In genomic region chr4:140330311-140330900, GRCh38 we compare ENCODE assay signal across 8 cellular contexts. TPM values are rescaled to one million over a fixed set of nuclear protein-coding genes. Genes with fewer than 3 reads are reported as not detected.
A peak's percentile ranks its signal among the peaks of the same experiment; 100 is the strongest.
DNase-seq lines count a peak whose midpoint lies in the region; ATAC-seq, FAIRE-seq and TF ChIP-seq lines count a peak whose summit lies in the region.

No MANE protein-coding gene starts in this region.

- 81% methylated on average over 1 of the region's 1 CpG for WGBS in prostate gland

- H3K36me3 ChIP-seq in prostate gland = no peaks in the 10 kb centered on the region

- peaks cover 5% of the 10 kb centered on the region for H3K4me1 Mint-ChIP-seq in activated naive CD4-positive, alpha-beta T cell treated with anti-CD3 and anti-CD28 coated beads, Interleukin-2, amount 10 ng/mL, durations not matched to agents 7 days and 5 days

- intact Hi-C loops in prostate gland (cut with DNase I) = no loop called here

- TF ChIP-seq POLR2A in prostate gland (IDR thresholded peaks at IDR 0.05) = no peak
- no peak for TF ChIP-seq POLR2A in GM12892 (IDR thresholded peaks at IDR 0.05; ENCODE audit: low read depth, low read length)

- peak; percentile 57 for TF ChIP-seq CTCF in epithelial cell of esophagus (IDR thresholded peaks at IDR 0.05; ENCODE audit: insufficient read depth, low read depth, low read length, missing control alignments)
- TF ChIP-seq CTCF in prostate gland (IDR thresholded peaks at IDR 0.05) = peak in 3 of 4 experiments; percentile 27 to 64 (median 54)

- no peaks in the 10 kb centered on the region for H3K36me3 Mint-ChIP-seq in activated naive CD4-positive, alpha-beta T cell treated with anti-CD3 and anti-CD28 coated beads, Interleukin-2, amount 10 ng/mL, durations not matched to agents 7 days and 5 days

- H3K4me3 Mint-ChIP-seq in activated naive CD4-positive, alpha-beta T cell treated with anti-CD3 and anti-CD28 coated beads, Interleukin-2, amount 10 ng/mL, durations not matched to agents 7 days and 5 days = no peak overlapping the region

- H3K9me3 Mint-ChIP-seq in activated naive CD4-positive, alpha-beta T cell treated with anti-CD3 and anti-CD28 coated beads, Interleukin-2, amount 10 ng/mL, durations not matched to agents 7 days and 5 days = no peaks in the 10 kb centered on the region

- H3K4me3 ChIP-seq in epithelial cell of esophagus (ENCODE audit: low read length) (no peak overlapping the region), prostate gland (no peak overlapping the region)

- no peak overlapping the region for H3K27ac Mint-ChIP-seq in activated naive CD4-positive, alpha-beta T cell treated with anti-CD3 and anti-CD28 coated beads, Interleukin-2, amount 10 ng/mL, durations not matched to agents 7 days and 5 days

- ATAC-seq in HG03196 (IDR thresholded peaks at IDR 0.05; ENCODE audit: unreplicated experiment) = no peak

- peak; percentile 29 for FAIRE-seq in GM18507 (lab: Jason Lieb, UNC)
- FAIRE-seq in GM12892 (lab: Jason Lieb, UNC) = no peak

- CTCF ChIA-PET in activated naive CD4-positive, alpha-beta T cell treated with anti-CD3 and anti-CD28 coated beads, Interleukin-2, amount 10 ng/mL, durations not matched to agents 7 days and 5 days (lab: Charles Lee) = interaction anchor here (0.8 to 3.9 kb wide), 9 partner anchors 15 to 582 kb away, joined by 3 to 17 read pairs (median 4); no protein-coding TSS in a partner anchor

- H3K27me3 Mint-ChIP-seq in activated naive CD4-positive, alpha-beta T cell treated with anti-CD3 and anti-CD28 coated beads, Interleukin-2, amount 10 ng/mL, durations not matched to agents 7 days and 5 days = no peaks in the 10 kb centered on the region

- no peaks in the 10 kb centered on the region for H3K4me1 ChIP-seq in prostate gland (replicated peaks)

- no peaks in the 10 kb centered on the region for H3K9me3 ChIP-seq in prostate gland

- H3K27me3 ChIP-seq in prostate gland (replicated peaks; ENCODE audit: insufficient read depth) = no peaks in the 10 kb centered on the region

- H3K27ac ChIP-seq in prostate gland = no peak overlapping the region

- DNase-seq in GM18507 (ENCODE audit: extremely low spot score, insufficient read length, low read depth) = no peak
- DNase-seq in NCI-H69 (lab: John Stamatoyannopoulos, UW) = peak; percentile 44
- DNase-seq in epithelial cell of esophagus (ENCODE audit: low read depth) = peak; percentile 59
- DNase-seq in prostate gland (ENCODE audit: low spot score) = no peak
- no peak for DNase-seq in 8988T
- no peak for DNase-seq in GM12892 (ENCODE audit: insufficient read length)
- DNase-seq in activated naive CD4-positive, alpha-beta T cell treated with anti-CD3 and anti-CD28 coated beads, Interleukin-2, amount 10 ng/mL, durations not matched to agents 7 days and 5 days = no peak

RNA-seq across cellular contexts. Expression of gene SCOC, which starts 43.0 kb away (rescaled TPM):
- 10 to 100 TPM; 28.2 to 58.8 TPM for total RNA-seq in prostate gland
- polyA plus RNA-seq in GM12892 (2012; ENCODE audit: missing spikeins) = 60.1 TPM

Comparison
In these comparisons a context has a peak if more than half of its experiments do, and no peak if none do; other contexts are left out.
1. DNase-seq: peak in NCI-H69 (single experiment) and epithelial cell of esophagus (single experiment); none in GM18507 (single experiment), prostate gland (single experiment), 8988T (single experiment), GM12892 (single experiment) and activated naive CD4-positive, alpha-beta T cell treated with anti-CD3 and anti-CD28 coated beads, Interleukin-2, amount 10 ng/mL, durations not matched to agents 7 days and 5 days (single experiment).